In the genomic region with DNA sequence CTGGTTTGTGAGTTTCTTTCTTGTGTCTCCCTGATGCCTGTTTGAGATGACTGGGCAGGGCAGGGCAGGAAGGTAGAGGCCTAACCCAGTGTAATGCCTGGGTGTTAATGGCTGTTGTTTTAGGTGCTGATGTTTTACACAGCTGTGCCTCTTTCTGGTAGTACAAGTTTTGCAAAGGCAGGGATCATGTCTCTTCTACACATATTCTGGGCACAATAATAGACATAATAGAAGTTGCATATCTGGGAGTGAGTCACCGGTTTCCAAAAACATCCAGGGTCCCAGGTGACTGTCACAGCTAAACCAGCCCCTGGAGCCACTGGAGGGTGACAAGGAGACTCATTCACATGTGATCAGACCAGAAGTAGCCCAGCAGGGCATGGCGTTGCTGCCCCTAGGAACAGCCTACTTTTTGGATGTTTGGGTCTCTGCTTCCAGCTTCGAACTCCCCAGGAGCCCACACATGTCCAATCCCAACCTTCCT, we compare ENCODE assay signal across 10 cellular contexts. TPM values are rescaled to one million over a fixed set of nuclear protein-coding genes. Genes with fewer than 3 reads are reported as not detected.
DNase-seq lines count a peak whose midpoint lies in the region; ATAC-seq and TF ChIP-seq lines count a peak whose summit lies in the region.
"Had no signal": no experiment of that assay in that cellular context is flagged by ENCODE, and none has a peak within 500 bp of the region (broad histone marks: within the 10 kb centered on the region; RNA-seq: fewer than 3 reads in every experiment).

No MANE protein-coding gene starts in this region.

- H3K27ac ChIP-seq in body of pancreas (peak overlapping the region in 3 of 4 donors; percentile 33 to 94 (median 84)), lower lobe of right lung (peak overlapping the region; percentile 84), temporal lobe (ENCODE audit: low read depth, low read length) (peak overlapping the region; percentile 5)

- TF ChIP-seq CTCF in body of pancreas (IDR thresholded peaks at IDR 0.05), result no peak
- no peak for TF ChIP-seq CTCF in lower lobe of right lung (IDR thresholded peaks at IDR 0.05)

- no peak overlapping the region for H3K4me3 ChIP-seq in body of pancreas
- H3K4me3 ChIP-seq in lower lobe of right lung, result no peak overlapping the region

- ATAC-seq in body of pancreas (no peak), lower lobe of right lung (no peak), GM18520 (IDR thresholded peaks at IDR 0.05; ENCODE audit: unreplicated experiment) (no peak)

- WGBS in body of pancreas, 2 donors, result 89 to 91% methylated on average over 3 of the region's 3 CpGs

- H3K36me3 ChIP-seq in body of pancreas (replicated peaks in 1 of 2; ENCODE audit: insufficient read depth in 1 of 2, low read depth in 2 of 2) (no peaks in the 10 kb centered on the region), lower lobe of right lung (peaks cover 39% of the 10 kb centered on the region)

- H3K4me1 ChIP-seq in body of pancreas (peaks cover 60% of the 10 kb centered on the region), lower lobe of right lung (peaks cover 84% of the 10 kb centered on the region)

- intact Hi-C loops in body of pancreas (cut with DNase I), result no loop called here
- intact Hi-C loops in lower lobe of right lung (cut with DNase I), result no loop called here

- DNase-seq in NCI-H2171 treated with DMSO at 0.1 percent for 48 hours (lab: John Stamatoyannopoulos, UW), result peak; percentile 74
- no peak for DNase-seq in NCI-H2171 (lab: John Stamatoyannopoulos, UW)
- DNase-seq in body of pancreas, result no peak
- DNase-seq in lower lobe of right lung, result no peak
- DNase-seq in Kasumi-1 (lab: John Stamatoyannopoulos, UW), result no peak
- no peak for DNase-seq in stimulated activated CD4-positive, alpha-beta T cell treated with anti-CD3 and anti-CD28 coated beads, Interleukin-2, amount 100 ng/mL, for 48 hours
- DNase-seq: mesendoderm; stimulated activated CD4-positive, alpha-beta T cell treated with anti-CD3 and anti-CD28 coated beads, Interleukin-15, amount 100 ng/mL, for 24 hours had no signal

- no peak for TF ChIP-seq POLR2A in body of pancreas (IDR thresholded peaks at IDR 0.05)

- H3K27me3 ChIP-seq in body of pancreas (no peaks in the 10 kb centered on the region), lower lobe of right lung (ENCODE audit: low read depth) (no peaks in the 10 kb centered on the region)

- H3K9me3 ChIP-seq in body of pancreas (no peaks in the 10 kb centered on the region), lower lobe of right lung (no peaks in the 10 kb centered on the region)

RNA-seq across cellular contexts. Expression of a gene that starts 18.1 kb away (rescaled TPM):
- 10 to 100 TPM; 45.1 to 78.4 TPM for total RNA-seq in body of pancreas
- 68.1 TPM for total RNA-seq in lower lobe of right lung
- total RNA-seq in temporal lobe, result 4.2 TPM

RNA-seq across cellular contexts. Expression of a gene that starts 53.8 kb away (rescaled TPM):
- total RNA-seq in body of pancreas, result 10 to 100 TPM in 1 of 2 donors, 1 to 10 TPM in 1; 6.9 to 15.3 TPM
- 14.2 TPM for total RNA-seq in lower lobe of right lung
- total RNA-seq in temporal lobe, result 6.6 TPM

RNA-seq across cellular contexts. Expression of a gene that starts 54.1 kb away (rescaled TPM):
- total RNA-seq in body of pancreas (10 to 100 TPM; 52.7 TPM), lower lobe of right lung (54.9 TPM), temporal lobe (12.5 TPM)

Comparison
In these comparisons a context has a peak if more than half of its experiments do, and no peak if none do; other contexts are left out.
1. H3K27ac ChIP-seq: peak in every context shown above with its lines; median percentile 84 in body of pancreas; 84 in lower lobe of right lung; 5 in temporal lobe.